In the genomic region with DNA sequence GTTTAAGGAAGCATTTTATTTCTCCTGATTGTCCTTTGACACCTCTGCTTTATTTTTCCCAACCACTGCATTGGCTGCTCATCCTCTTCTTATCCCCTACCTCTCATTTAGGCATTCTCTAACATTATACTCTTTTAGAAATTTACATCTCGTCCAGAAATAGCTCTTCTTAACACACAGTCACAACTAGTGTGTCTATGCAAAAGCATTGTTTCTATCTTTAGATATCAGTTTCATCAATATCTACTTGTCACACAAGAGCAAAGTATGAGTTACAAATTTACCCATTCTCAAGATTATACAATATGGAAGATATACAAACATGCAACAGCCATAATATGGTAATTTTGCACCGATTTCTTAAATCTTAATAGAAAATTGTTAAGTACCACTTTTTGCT, we compare ENCODE assay signal across 19 cellular contexts.
"Had no signal": no experiment of that assay in that cellular context is flagged by ENCODE, and none has a peak within 500 bp of the region (broad histone marks: within the 10 kb centered on the region; RNA-seq: fewer than 3 reads in every experiment).

No MANE protein-coding gene starts in this region.

- ATAC-seq: activated naive CD4-positive, alpha-beta T cell treated with anti-CD3 and anti-CD28 coated beads, Interleukin-2, amount 50 U/mL, for 72 hours; activated T-cell treated with anti-CD3 and anti-CD28 coated beads, Interleukin-2, amount 50 U/mL, for 72 hours; left colon; psoas muscle; stimulated activated naive CD8-positive, alpha-beta T cell treated with anti-CD3 and anti-CD28 coated beads, Interleukin-15, Interleukin-2, amounts not matched to agents 100 U/mL and 50 U/mL, for 24 hours had no signal

- H3K4me1 ChIP-seq: psoas muscle, right atrium auricular region, upper lobe of left lung had no signal

- DNase-seq: activated CD4-positive, alpha-beta T cell treated with anti-CD3 and anti-CD28 coated beads, Interleukin-2, amount 50 U/mL, for 4 hours; activated CD4-positive, CD25-positive, alpha-beta regulatory T cell treated with anti-CD3 and anti-CD28 coated beads, Interleukin-2, amount 50 U/mL, for 72 hours; activated gamma-delta T cell; activated T-cell treated with anti-CD3 and anti-CD28 coated beads, Interleukin-2, amount 50 U/mL, for 72 hours; aorta; dermis blood vessel endothelial cell; effector CD8-positive, alpha-beta T cell; erythroblast; left colon; ovary; psoas muscle; stimulated activated CD4-positive, alpha-beta T cell treated with anti-CD3 and anti-CD28 coated beads, Interleukin-12 subunit alpha, Interleukin-12 subunit beta, amount 100 ng/mL, for 4 hours; stimulated activated CD4-positive, alpha-beta T cell treated with anti-CD3 and anti-CD28 coated beads, Interleukin-4, amount 100 ng/mL, for 4 hours; stimulated activated naive CD8-positive, alpha-beta T cell treated with anti-CD3 and anti-CD28 coated beads, Interleukin-15, Interleukin-2, amounts not matched to agents 100 U/mL and 50 U/mL, for 24 hours; upper lobe of left lung; WERI-Rb-1 had no signal

- H3K27ac ChIP-seq: neutrophil, ovary, psoas muscle, right atrium auricular region, upper lobe of left lung, WERI-Rb-1 had no signal

- H3K36me3 ChIP-seq: neutrophil, ovary, right atrium auricular region, upper lobe of left lung, WERI-Rb-1 had no signal

- H3K9me3 ChIP-seq: neutrophil, ovary, psoas muscle, right atrium auricular region, upper lobe of left lung had no signal

- H3K4me3 ChIP-seq: ovary, psoas muscle, right atrium auricular region, upper lobe of left lung had no signal

- H3K27me3 ChIP-seq: neutrophil, ovary, right atrium auricular region, upper lobe of left lung had no signal
